9 cellular contexts compared by ENCODE assay signal in genomic region chr11:111097191-111097590, GRCh38.
DNase-seq lines count a peak whose midpoint lies in the region; ATAC-seq and TF ChIP-seq lines count a peak whose summit lies in the region.
"Had no signal": no experiment of that assay in that cellular context is flagged by ENCODE, and none has a peak within 500 bp of the region (broad histone marks: within the 10 kb centered on the region; RNA-seq: fewer than 3 reads in every experiment).

No MANE protein-coding gene starts in this region.

- no peaks in the 10 kb centered on the region for H3K9me3 ChIP-seq in adrenal gland (replicated peaks in 1 of 3)
- H3K9me3 ChIP-seq in effector memory CD4-positive, alpha-beta T cell (ENCODE audit: control insufficient read depth, low read length) = no peaks in the 10 kb centered on the region
- no peaks in the 10 kb centered on the region for H3K9me3 ChIP-seq in naive thymus-derived CD4-positive, alpha-beta T cell (ENCODE audit: control insufficient read depth in 2 of 3, low read length in 3 of 3)

- POLR2A ChIA-PET in naive thymus-derived CD4-positive, alpha-beta T cell (lab: Charles Lee) = no interaction called here

- H3K4me1 ChIP-seq in adrenal gland (replicated peaks in 1 of 2) = no peaks in the 10 kb centered on the region
- H3K4me1 ChIP-seq in effector memory CD4-positive, alpha-beta T cell (ENCODE audit: control insufficient read depth, insufficient read depth, low read length, poor library complexity, severe bottlenecking) = no peaks in the 10 kb centered on the region
- H3K4me1 ChIP-seq in naive thymus-derived CD4-positive, alpha-beta T cell (ENCODE audit: control insufficient read depth in 2 of 2, insufficient read depth in 2 of 2, low read length in 2 of 2) = no peaks in the 10 kb centered on the region

- CTCF ChIA-PET in naive thymus-derived CD4-positive, alpha-beta T cell (lab: Charles Lee) = no interaction called here

- intact Hi-C loops in adrenal gland (cut with DNase I) = no loop called here
- intact Hi-C loops in naive thymus-derived CD4-positive, alpha-beta T cell (cut with micrococcal nuclease) = no loop called here

- H3K36me3 Mint-ChIP-seq in type B pancreatic cell = no peaks in the 10 kb centered on the region
- H3K36me3 Mint-ChIP-seq in naive thymus-derived CD4-positive, alpha-beta T cell = no peaks in the 10 kb centered on the region

- DNase-seq in NCI-H524 (lab: John Stamatoyannopoulos, UW) (peak; percentile 41 to 56), NCI-H524 treated with DMSO at 0.1 percent for 48 hours (lab: John Stamatoyannopoulos, UW) (no peak), adrenal gland (peak; percentile 15 to 61 (median 42)), kidney tubule cell (ENCODE audit: low spot score) (peak; percentile 24), type B pancreatic cell (ENCODE audit: extremely low spot score, unreplicated experiment) (no peak)
- DNase-seq in effector memory CD4-positive, alpha-beta T cell = no peak
- DNase-seq in activated CD8-positive, alpha-beta memory T cell treated with anti-CD3 and anti-CD28 coated beads, Interleukin-2, amount 50 U/mL, for 48 hours = no peak
- no peak for DNase-seq in naive thymus-derived CD4-positive, alpha-beta T cell
- DNase-seq: NCI-H2171 treated with DMSO at 0.1 percent for 48 hours had no signal

- TF ChIP-seq CTCF in adrenal gland (IDR thresholded peaks at IDR 0.05) (no peak), type B pancreatic cell (conservative IDR thresholded peaks at IDR 0.05) (no peak)

- H3K4me1 Mint-ChIP-seq in type B pancreatic cell (ENCODE audit: unreplicated experiment) = no peaks in the 10 kb centered on the region
- peaks cover 0 to 5% (median 0%) of the 10 kb centered on the region in 7 donors for H3K4me1 Mint-ChIP-seq in naive thymus-derived CD4-positive, alpha-beta T cell

- no peak overlapping the region for H3K27ac Mint-ChIP-seq in type B pancreatic cell
- H3K27ac Mint-ChIP-seq in naive thymus-derived CD4-positive, alpha-beta T cell = no peak overlapping the region

- 47 to 87% (median 60%) methylated on average over 4 to 11 of the region's 11 CpGs for WGBS in adrenal gland, 4 donors

- peak overlapping the region; percentile 80 for H3K4me3 Mint-ChIP-seq in type B pancreatic cell
- peak overlapping the region in 3 of 10 donors; percentile 33 to 52 (median 50) for H3K4me3 Mint-ChIP-seq in naive thymus-derived CD4-positive, alpha-beta T cell

- H3K9me3 Mint-ChIP-seq in type B pancreatic cell = no peaks in the 10 kb centered on the region
- H3K9me3 Mint-ChIP-seq in naive thymus-derived CD4-positive, alpha-beta T cell = peaks cover 0 to 4% (median 0%) of the 10 kb centered on the region in 11 donors

- TF ChIP-seq POLR2A in adrenal gland (IDR thresholded peaks at IDR 0.05) = no peak

- peak overlapping the region in 1 of 4 donors; percentile 17 for H3K4me3 ChIP-seq in adrenal gland
- no peak overlapping the region for H3K4me3 ChIP-seq in effector memory CD4-positive, alpha-beta T cell (ENCODE audit: insufficient read depth, low read depth, low read length, poor library complexity, severe bottlenecking)
- no peak overlapping the region for H3K4me3 ChIP-seq in naive thymus-derived CD4-positive, alpha-beta T cell (ENCODE audit: low read length)

- no peaks in the 10 kb centered on the region for H3K36me3 ChIP-seq in adrenal gland (replicated peaks in 1 of 2)
- no peaks in the 10 kb centered on the region for H3K36me3 ChIP-seq in effector memory CD4-positive, alpha-beta T cell (ENCODE audit: control insufficient read depth, insufficient read depth, low read length)
- no peaks in the 10 kb centered on the region for H3K36me3 ChIP-seq in naive thymus-derived CD4-positive, alpha-beta T cell (ENCODE audit: control insufficient read depth in 2 of 3, insufficient read depth in 3 of 3, low read length in 3 of 3)

- no peak for ATAC-seq in naive thymus-derived CD4-positive, alpha-beta T cell

- no peaks in the 10 kb centered on the region for H3K27me3 ChIP-seq in adrenal gland
- H3K27me3 ChIP-seq in effector memory CD4-positive, alpha-beta T cell (replicated peaks; ENCODE audit: control insufficient read depth, insufficient read depth, low read length, poor library complexity, severe bottlenecking) = no peaks in the 10 kb centered on the region
- no peaks in the 10 kb centered on the region for H3K27me3 ChIP-seq in naive thymus-derived CD4-positive, alpha-beta T cell (ENCODE audit: control insufficient read depth in 2 of 2, insufficient read depth in 2 of 2, low read length in 2 of 2)

- no peak overlapping the region for H3K27ac ChIP-seq in adrenal gland
- no peak overlapping the region for H3K27ac ChIP-seq in effector memory CD4-positive, alpha-beta T cell (ENCODE audit: insufficient read depth, low read length, poor library complexity, severe bottlenecking)
- H3K27ac ChIP-seq in naive thymus-derived CD4-positive, alpha-beta T cell (ENCODE audit: low read depth, low read length) = no peak overlapping the region

- H3K27me3 Mint-ChIP-seq in type B pancreatic cell = no peaks in the 10 kb centered on the region
- peaks cover 6 to 34% (median 15%) of the 10 kb centered on the region in 5 donors for H3K27me3 Mint-ChIP-seq in naive thymus-derived CD4-positive, alpha-beta T cell

Comparison
In these comparisons a context has a peak if more than half of its experiments do, and no peak if none do; other contexts are left out.
1. DNase-seq: peak in NCI-H524 (2 of 2), adrenal gland (7 of 7) and kidney tubule cell (single experiment); none in NCI-H524 treated with DMSO at 0.1 percent for 48 hours (single experiment), type B pancreatic cell (single experiment), effector memory CD4-positive, alpha-beta T cell (0 of 3), activated CD8-positive, alpha-beta memory T cell treated with anti-CD3 and anti-CD28 coated beads, Interleukin-2, amount 50 U/mL, for 48 hours (single experiment) and naive thymus-derived CD4-positive, alpha-beta T cell (0 of 9).